In genomic region chr5:139746691-139747582, GRCh38 we compare ENCODE assay signal across 8 cellular contexts. TPM values are rescaled to one million over a fixed set of nuclear protein-coding genes. Genes with fewer than 3 reads are reported as not detected.
DNase-seq lines count a peak whose midpoint lies in the region; ATAC-seq, FAIRE-seq and TF ChIP-seq lines count a peak whose summit lies in the region.

No MANE protein-coding gene starts in this region.

- FAIRE-seq in endothelial cell of umbilical vein (lab: Jason Lieb, UNC), result no peak

- POLR2A ChIA-PET in endothelial cell of umbilical vein (lab: Charles Lee), result no interaction called here

- in situ Hi-C loops in KBM-7 (cut with MboI; ENCODE audit: low pct_unique_long_range_greater_than_20kb, low sequenced_read_pairs), result no loop called here

- H3K27me3 Mint-ChIP-seq in neural progenitor cell (ENCODE audit: insufficient read depth, low read depth), result peaks cover 21% of the 10 kb centered on the region

- no peaks in the 10 kb centered on the region for H3K36me3 ChIP-seq in BLaER1 treated with 17β-estradiol and CSF1 and Interleukin-3, amounts not matched to agents 10 nM and 100 nM
- no peaks in the 10 kb centered on the region for H3K36me3 ChIP-seq in endothelial cell of umbilical vein (ENCODE audit: control insufficient read depth in 2 of 2, extremely low read depth in 1 of 2, insufficient read depth in 2 of 2, low read length in 2 of 2)
- H3K36me3 ChIP-seq in neural progenitor cell, result no peaks in the 10 kb centered on the region

- DNase-seq in KBM-7 (peak; percentile 43), endothelial cell of umbilical vein (ENCODE audit: low read depth, low spot score) (no peak), neural progenitor cell (ENCODE audit: low spot score) (no peak), DMS153 treated with DMSO at 0.1 percent for 48 hours (lab: John Stamatoyannopoulos, UW; ENCODE audit: unreplicated experiment) (no peak)
- DNase-seq in activated CD8-positive, alpha-beta memory T cell treated with anti-CD3 and anti-CD28 coated beads for 24 hours, result peak; percentile 87

- peak overlapping the region; percentile 36 for H2AFZ ChIP-seq in endothelial cell of umbilical vein (ENCODE audit: low read depth, low read length)
- peak overlapping the region; percentile 56 for H2AFZ ChIP-seq in neural progenitor cell (replicated peaks)

- no peaks in the 10 kb centered on the region for H3K9me3 Mint-ChIP-seq in neural progenitor cell

- no peaks in the 10 kb centered on the region for H3K9me3 ChIP-seq in BLaER1 treated with 17β-estradiol and CSF1 and Interleukin-3, amounts not matched to agents 10 nM and 100 nM (replicated peaks in 1 of 11)
- H3K9me3 ChIP-seq in endothelial cell of umbilical vein (replicated peaks; ENCODE audit: control insufficient read depth, insufficient read depth, low read length) (no peaks in the 10 kb centered on the region), neural progenitor cell (ENCODE audit: low read depth) (no peaks in the 10 kb centered on the region)

- H3F3A ChIP-seq in neural progenitor cell (ENCODE audit: low read depth), result peaks cover 24% of the 10 kb centered on the region

- H3K9ac ChIP-seq in BLaER1 treated with 17β-estradiol and CSF1 and Interleukin-3, amounts not matched to agents 10 nM and 100 nM, result peak overlapping the region; percentile 43 to 80 (median 69); a peak in 20 of 22 replicates
- H3K9ac ChIP-seq in endothelial cell of umbilical vein (replicated peaks; ENCODE audit: extremely low read depth, insufficient read depth, low read length) (no peak overlapping the region), neural progenitor cell (no peak overlapping the region)

- peaks cover 67% of the 10 kb centered on the region for H3K4me1 Mint-ChIP-seq in neural progenitor cell

- CTCF ChIA-PET in endothelial cell of umbilical vein (lab: Charles Lee), result interaction anchor here (1.1 to 3.1 kb wide), 3 partner anchors 19 to 48 kb away, joined by 3 to 14 read pairs (median 6); no protein-coding TSS in a partner anchor

- H3K27ac Mint-ChIP-seq in neural progenitor cell, result peak overlapping the region; percentile 88

- intact Hi-C loops in endothelial cell of umbilical vein (cut with micrococcal nuclease), result loop anchor here (2.0 kb wide), 2 partner anchors 14 to 36 kb away; no protein-coding TSS in a partner anchor

- dilution Hi-C loops in endothelial cell of umbilical vein (cut with MboI; ENCODE audit: extremely low pct_ligation_motif_present, low sequenced_read_pairs), result no loop called here

- no peaks in the 10 kb centered on the region for H3K9me1 ChIP-seq in endothelial cell of umbilical vein (replicated peaks; ENCODE audit: control insufficient read depth, extremely low read depth, insufficient read depth, low read length)

- H3K27ac ChIP-seq in BLaER1 treated with 17β-estradiol and CSF1 and Interleukin-3, amounts not matched to agents 10 nM and 100 nM, result peak overlapping the region in 10 of 11 experiments; percentile 40 to 88 (median 72); a peak in 18 of 22 replicates
- no peak overlapping the region for H3K27ac ChIP-seq in endothelial cell of umbilical vein (ENCODE audit: insufficient read depth, low read depth, low read length)
- H3K27ac ChIP-seq in neural progenitor cell, result no peak overlapping the region
- peak overlapping the region; percentile 92 for H3K27ac ChIP-seq in temporal lobe (ENCODE audit: low read depth, low read length)

- no peaks in the 10 kb centered on the region for H3K36me3 Mint-ChIP-seq in neural progenitor cell

- no TSS peak for BruUV-seq in endothelial cell of umbilical vein (replicated peaks; lab: Mats Ljungman, UMichigan)

- peaks cover 51 to 100% (median 92%) of the 10 kb centered on the region in 10 experiments for H3K4me1 ChIP-seq in BLaER1 treated with 17β-estradiol and CSF1 and Interleukin-3, amounts not matched to agents 10 nM and 100 nM
- H3K4me1 ChIP-seq in endothelial cell of umbilical vein (ENCODE audit: control insufficient read depth, extremely low read depth, insufficient read depth, low read length), result peaks cover 18% of the 10 kb centered on the region
- H3K4me1 ChIP-seq in neural progenitor cell, result peaks cover 37% of the 10 kb centered on the region

- peaks cover 0 to 53% (median 0%) of the 10 kb centered on the region in 11 experiments; a peak in 3 of 22 replicates for H4K20me1 ChIP-seq in BLaER1 treated with 17β-estradiol and CSF1 and Interleukin-3, amounts not matched to agents 10 nM and 100 nM
- H4K20me1 ChIP-seq in endothelial cell of umbilical vein (replicated peaks; ENCODE audit: control insufficient read depth, extremely low read depth, insufficient read depth, low read length), result no peaks in the 10 kb centered on the region
- H4K20me1 ChIP-seq in neural progenitor cell (ENCODE audit: low read depth), result peaks cover 15% of the 10 kb centered on the region

- ATAC-seq in GM19395 (IDR thresholded peaks at IDR 0.05; ENCODE audit: unreplicated experiment), result peak; percentile 48

- peak overlapping the region; percentile 42 to 71 (median 58) for H3K4me3 ChIP-seq in BLaER1 treated with 17β-estradiol and CSF1 and Interleukin-3, amounts not matched to agents 10 nM and 100 nM
- H3K4me3 ChIP-seq in endothelial cell of umbilical vein (replicated peaks in 1 of 3; ENCODE audit: insufficient read depth in 1 of 3, low read depth in 1 of 3, low read length in 3 of 3) (no peak overlapping the region), neural progenitor cell (peak overlapping the region; percentile 41)

- peak overlapping the region; percentile 94 to 100 (median 97) for H3K4me2 ChIP-seq in BLaER1 treated with 17β-estradiol and CSF1 and Interleukin-3, amounts not matched to agents 10 nM and 100 nM
- H3K4me2 ChIP-seq in endothelial cell of umbilical vein (ENCODE audit: insufficient read depth, low read length) (peak overlapping the region; percentile 39), neural progenitor cell (peak overlapping the region; percentile 94)

- H3K79me2 ChIP-seq in endothelial cell of umbilical vein (ENCODE audit: control insufficient read depth, insufficient read depth, low read length), result no peaks in the 10 kb centered on the region
- no peaks in the 10 kb centered on the region for H3K79me2 ChIP-seq in neural progenitor cell (ENCODE audit: low read depth)

- TF ChIP-seq POLR2A in endothelial cell of umbilical vein (IDR thresholded peaks at IDR 0.05; ENCODE audit: low read depth, low read length), result no peak

- peaks cover 0 to 53% (median 3%) of the 10 kb centered on the region in 11 experiments; a peak in 11 of 22 replicates for H3K27me3 ChIP-seq in BLaER1 treated with 17β-estradiol and CSF1 and Interleukin-3, amounts not matched to agents 10 nM and 100 nM
- H3K27me3 ChIP-seq in endothelial cell of umbilical vein (ENCODE audit: control insufficient read depth in 2 of 2, insufficient read depth in 2 of 2, low read length in 2 of 2), result peaks cover 28% of the 10 kb centered on the region in 2 experiments
- peaks cover 77% of the 10 kb centered on the region for H3K27me3 ChIP-seq in neural progenitor cell

- peak overlapping the region; percentile 85 for H3K4me3 Mint-ChIP-seq in neural progenitor cell

- TF ChIP-seq CTCF in endothelial cell of umbilical vein (IDR thresholded peaks at IDR 0.05; ENCODE audit: extremely low read depth in 1 of 2, insufficient read depth in 1 of 2, low read depth in 1 of 2, low read length in 2 of 2) (no peak), neural progenitor cell (IDR thresholded peaks at IDR 0.05) (peak; percentile 4)

TF ChIP-seq in endothelial cell of umbilical vein, 7 proteins besides CTCF, POLR2A, EP300 and RAD21:
- TF ChIP-seq FOS (IDR thresholded peaks at IDR 0.05; ENCODE audit: borderline replicate concordance, insufficient read depth, low read length) (no peak), EZH2 (IDR thresholded peaks at IDR 0.05; ENCODE audit: borderline replicate concordance, low read depth, low read length, severe bottlenecking) (peak; percentile 67)

RNA-seq across cellular contexts. Expression of gene PSD2, which starts 48.7 kb away (rescaled TPM):
- not detected in 2 replicates for total RNA-seq in endothelial cell of umbilical vein
- not detected in 2 replicates for polyA plus RNA-seq in endothelial cell of umbilical vein
- polyA plus RNA-seq in endothelial cell of umbilical vein (2011; cell fraction: cytosol; rRNA removed), result not detected in 2 replicates
- polyA plus RNA-seq in endothelial cell of umbilical vein (2011; cell fraction: nucleus; rRNA removed), result 0.04 TPM in 1 of 2 replicates, not detected in the other
- polyA plus RNA-seq in endothelial cell of umbilical vein (2012), result not detected in 2 replicates
- 0.07 TPM in 1 of 2 replicates, not detected in the other for polyA minus RNA-seq in endothelial cell of umbilical vein
- polyA minus RNA-seq in endothelial cell of umbilical vein (2011; cell fraction: cytosol; rRNA and poly(A)+ RNA removed), result not detected
- not detected in 2 replicates for polyA minus RNA-seq in endothelial cell of umbilical vein (2011; cell fraction: nucleus; rRNA and poly(A)+ RNA removed)
- 0.09 and 0.53 TPM in 2 replicates for total RNA-seq in neural progenitor cell (ENCODE audit: low replicate concordance)
- 31.2 TPM for total RNA-seq in temporal lobe

Comparison
In these comparisons a context has a peak if more than half of its experiments do, and no peak if none do; other contexts are left out.
1. H3K27ac ChIP-seq: peak in BLaER1 treated with 17β-estradiol and CSF1 and Interleukin-3, amounts not matched to agents 10 nM and 100 nM (10 of 11) and temporal lobe (single experiment); none in endothelial cell of umbilical vein (single experiment) and neural progenitor cell (single experiment).
2. H3K4me2 ChIP-seq: peak in every context shown above with its lines; median percentile 97 in BLaER1 treated with 17β-estradiol and CSF1 and Interleukin-3, amounts not matched to agents 10 nM and 100 nM; 94 in neural progenitor cell; 39 in endothelial cell of umbilical vein.
3. H3K4me3 ChIP-seq: peak in BLaER1 treated with 17β-estradiol and CSF1 and Interleukin-3, amounts not matched to agents 10 nM and 100 nM (10 of 10) and neural progenitor cell (single experiment); none in endothelial cell of umbilical vein (0 of 3).
4. H3K9ac ChIP-seq: peak in BLaER1 treated with 17β-estradiol and CSF1 and Interleukin-3, amounts not matched to agents 10 nM and 100 nM (11 of 11); none in endothelial cell of umbilical vein (single experiment) and neural progenitor cell (single experiment).
5. DNase-seq: peak in KBM-7 (single experiment) and activated CD8-positive, alpha-beta memory T cell treated with anti-CD3 and anti-CD28 coated beads for 24 hours (single experiment); none in endothelial cell of umbilical vein (single experiment), neural progenitor cell (single experiment) and DMS153 treated with DMSO at 0.1 percent for 48 hours (single experiment).
6. RNA of gene PSD2, which starts 48.7 kb away (total RNA-seq): 31.2 TPM in temporal lobe (single experiment); 0.09 to 0.53 TPM in neural progenitor cell and not detected in endothelial cell of umbilical vein; every median in the first group is over 10 times any median in the second.